17 cellular contexts compared by ENCODE assay signal in genomic region chr5:91150189-91150588, GRCh38.
DNase-seq lines count a peak whose midpoint lies in the region; ATAC-seq, FAIRE-seq and TF ChIP-seq lines count a peak whose summit lies in the region.
"Had no signal": no experiment of that assay in that cellular context is flagged by ENCODE, and none has a peak within 500 bp of the region (broad histone marks: within the 10 kb centered on the region; RNA-seq: fewer than 3 reads in every experiment).

No MANE protein-coding gene starts in this region.

- peaks cover 23% of the 10 kb centered on the region for H3K4me1 ChIP-seq in PC-3 (ENCODE audit: insufficient read depth, low read length)
- H3K4me1 ChIP-seq in endothelial cell of umbilical vein (ENCODE audit: control insufficient read depth, extremely low read depth, insufficient read depth, low read length): peaks cover 14% of the 10 kb centered on the region
- peaks cover 40 to 47% of the 10 kb centered on the region in 2 experiments for H3K4me1 ChIP-seq in neutrophil (ENCODE audit: control insufficient read depth in 1 of 2, insufficient read depth in 1 of 2, low read depth in 1 of 2, low read length in 1 of 2)
- H3K4me1 ChIP-seq in tibial nerve: peaks cover 0 to 40% (median 15%) of the 10 kb centered on the region in 4 donors

- peak; percentile 90 for ATAC-seq in PC-3
- no peak for ATAC-seq in GM21390 (IDR thresholded peaks at IDR 0.05; ENCODE audit: unreplicated experiment)
- ATAC-seq: gastrocnemius medialis had no signal

- CTCF ChIA-PET in PC-3 (lab: Charles Lee): no interaction called here
- CTCF ChIA-PET in endothelial cell of umbilical vein (lab: Charles Lee): interaction anchor here (0.8 to 1.6 kb wide), 5 partner anchors 8 to 235 kb away, joined by 3 to 7 read pairs (median 4); no protein-coding TSS in a partner anchor

- TF ChIP-seq POLR2A in GM12891 (IDR thresholded peaks at IDR 0.05; ENCODE audit: low read depth, low read length): no peak
- TF ChIP-seq POLR2A in endothelial cell of umbilical vein (IDR thresholded peaks at IDR 0.05; ENCODE audit: low read depth, low read length): no peak
- no peak for TF ChIP-seq POLR2A in tibial nerve (IDR thresholded peaks at IDR 0.05)

- H3F3A ChIP-seq in PC-3 (ENCODE audit: low read length, unreplicated experiment): no peaks in the 10 kb centered on the region

- no peak for TF ChIP-seq EP300 in tibial nerve (IDR thresholded peaks at IDR 0.05)

- TF ChIP-seq CTCF in PC-3 (conservative IDR thresholded peaks at IDR 0.05; ENCODE audit: low read depth, low read length) (no peak), endothelial cell of umbilical vein (IDR thresholded peaks at IDR 0.05; ENCODE audit: extremely low read depth in 1 of 2, insufficient read depth in 1 of 2, low read depth in 1 of 2, low read length in 2 of 2) (no peak), neutrophil (IDR thresholded peaks at IDR 0.05) (no peak), tibial nerve (IDR thresholded peaks at IDR 0.05) (no peak)

- dilution Hi-C loops in endothelial cell of umbilical vein (cut with MboI; ENCODE audit: extremely low pct_ligation_motif_present, low sequenced_read_pairs): no loop called here

- H3K9me1 ChIP-seq in endothelial cell of umbilical vein (replicated peaks; ENCODE audit: control insufficient read depth, extremely low read depth, insufficient read depth, low read length): no peaks in the 10 kb centered on the region

- H3K36me3 ChIP-seq in PC-3 (ENCODE audit: low read depth, low read length) (no peaks in the 10 kb centered on the region), endothelial cell of umbilical vein (ENCODE audit: control insufficient read depth in 2 of 2, extremely low read depth in 1 of 2, insufficient read depth in 2 of 2, low read length in 2 of 2) (no peaks in the 10 kb centered on the region), neutrophil (no peaks in the 10 kb centered on the region), tibial nerve (no peaks in the 10 kb centered on the region)
- H3K36me3 ChIP-seq: gastrocnemius medialis had no signal

- peak overlapping the region; percentile 26; the same call in 1 of the 2 replicates for H3K4me2 ChIP-seq in PC-3 (ENCODE audit: low read length)
- no peak overlapping the region for H3K4me2 ChIP-seq in endothelial cell of umbilical vein (ENCODE audit: insufficient read depth, low read length)

- intact Hi-C loops in PC-3 (cut with micrococcal nuclease): no loop called here
- intact Hi-C loops in endothelial cell of umbilical vein (cut with micrococcal nuclease): no loop called here

- H2AFZ ChIP-seq in PC-3 (ENCODE audit: low read length) (no peak overlapping the region), endothelial cell of umbilical vein (ENCODE audit: low read depth, low read length) (no peak overlapping the region)

- no peak overlapping the region for H3K9ac ChIP-seq in PC-3 (ENCODE audit: low read length)
- no peak overlapping the region for H3K9ac ChIP-seq in endothelial cell of umbilical vein (replicated peaks; ENCODE audit: extremely low read depth, insufficient read depth, low read length)

- H3K79me2 ChIP-seq in PC-3 (ENCODE audit: low read length): no peaks in the 10 kb centered on the region
- H3K79me2 ChIP-seq in endothelial cell of umbilical vein (ENCODE audit: control insufficient read depth, insufficient read depth, low read length): no peaks in the 10 kb centered on the region

- no peaks in the 10 kb centered on the region for H3K9me2 ChIP-seq in PC-3 (replicated peaks; ENCODE audit: low read length)

- H3K4me3 ChIP-seq in PC-3 (ENCODE audit: low read length) (no peak overlapping the region), endothelial cell of umbilical vein (replicated peaks in 1 of 3; ENCODE audit: insufficient read depth in 1 of 3, low read depth in 1 of 3, low read length in 3 of 3) (no peak overlapping the region), neutrophil (ENCODE audit: low read depth in 1 of 2, low read length in 1 of 2) (no peak overlapping the region), tibial nerve (no peak overlapping the region)
- H3K4me3 ChIP-seq: gastrocnemius medialis had no signal

- WGBS in tibial nerve, 2 donors: 69 to 71% methylated on average over 2 of the region's 2 CpGs

- DNase-seq in GM12891 (ENCODE audit: insufficient read length, low spot score) (no peak), PC-3 (peak; percentile 81), endothelial cell of umbilical vein (ENCODE audit: low read depth, low spot score) (no peak), NCI-H2227 treated with DMSO at 0.1 percent for 48 hours (lab: John Stamatoyannopoulos, UW) (no peak), tibial nerve (ENCODE audit: low spot score in 2 of 2) (no peak), DMS53 treated with DMSO at 0.1 percent for 48 hours (lab: John Stamatoyannopoulos, UW; ENCODE audit: unreplicated experiment) (no peak)
- DNase-seq: activated CD4-positive, alpha-beta memory T cell treated with anti-CD3 and anti-CD28 coated beads, Interleukin-2, amount 10 ng/mL, durations not matched to agents 7 days and 5 days; activated effector memory CD4-positive, alpha-beta T cell treated with anti-CD3 and anti-CD28 coated beads, Interleukin-2, amount 50 U/mL, for 16 hours; C1 segment of cervical spinal cord; DND-41; effector CD8-positive, alpha-beta T cell; gastrocnemius medialis; immature natural killer cell; posterior cingulate gyrus; Right ventricle myocardium superior had no signal

- H3K9me3 ChIP-seq in PC-3 (ENCODE audit: low read length) (no peaks in the 10 kb centered on the region), endothelial cell of umbilical vein (replicated peaks; ENCODE audit: control insufficient read depth, insufficient read depth, low read length) (no peaks in the 10 kb centered on the region), neutrophil (no peaks in the 10 kb centered on the region), tibial nerve (no peaks in the 10 kb centered on the region)
- H3K9me3 ChIP-seq: gastrocnemius medialis had no signal

- H3K27me3 ChIP-seq in PC-3 (ENCODE audit: low read length) (no peaks in the 10 kb centered on the region), endothelial cell of umbilical vein (ENCODE audit: control insufficient read depth in 2 of 2, insufficient read depth in 2 of 2, low read length in 2 of 2) (no peaks in the 10 kb centered on the region), neutrophil (no peaks in the 10 kb centered on the region), tibial nerve (no peaks in the 10 kb centered on the region)
- H3K27me3 ChIP-seq: gastrocnemius medialis had no signal

- FAIRE-seq in GM12891 (lab: Jason Lieb, UNC) (peak; percentile 98), endothelial cell of umbilical vein (lab: Jason Lieb, UNC) (peak; percentile 99)

- POLR2A ChIA-PET in PC-3 (lab: Charles Lee; ENCODE audit: unreplicated experiment): interaction anchor here (0.7 kb wide), 1 partner anchor 253 kb away, joined by 4 read pairs; no protein-coding TSS in a partner anchor
- POLR2A ChIA-PET in endothelial cell of umbilical vein (lab: Charles Lee): no interaction called here

- peak overlapping the region; percentile 19; the same call in 1 of the 2 replicates for H3K27ac ChIP-seq in PC-3 (ENCODE audit: low read length)
- no peak overlapping the region for H3K27ac ChIP-seq in endothelial cell of umbilical vein (ENCODE audit: insufficient read depth, low read depth, low read length)
- peak overlapping the region; percentile 56 for H3K27ac ChIP-seq in neutrophil
- H3K27ac ChIP-seq in tibial nerve: peak overlapping the region in 1 of 4 donors; percentile 39
- H3K27ac ChIP-seq: gastrocnemius medialis had no signal

- no TSS peak for BruUV-seq in PC-3 (replicated peaks; lab: Mats Ljungman, UMichigan)
- no TSS peak for BruUV-seq in endothelial cell of umbilical vein (replicated peaks; lab: Mats Ljungman, UMichigan)

- H4K20me1 ChIP-seq in PC-3 (ENCODE audit: low read length): no peaks in the 10 kb centered on the region
- H4K20me1 ChIP-seq in endothelial cell of umbilical vein (replicated peaks; ENCODE audit: control insufficient read depth, extremely low read depth, insufficient read depth, low read length): no peaks in the 10 kb centered on the region

TF ChIP-seq in GM12891, 5 proteins besides CTCF, POLR2A, EP300 and RAD21:
- TF ChIP-seq POLR2AphosphoS5 (IDR thresholded peaks at IDR 0.05; ENCODE audit: low read depth, low read length) (no peak), PAX5 (IDR thresholded peaks at IDR 0.05; ENCODE audit: insufficient read depth, low read length, severe bottlenecking) (no peak), SPI1 (IDR thresholded peaks at IDR 0.05; ENCODE audit: low read depth, low read length) (no peak), TAF1 (IDR thresholded peaks at IDR 0.05; ENCODE audit: low read depth, low read length) (no peak), POU2F2 (IDR thresholded peaks at IDR 0.05; ENCODE audit: low read depth, low read length) (no peak)
TF ChIP-seq in GM12891: peak in this region for 0.

TF ChIP-seq in endothelial cell of umbilical vein, 7 proteins besides CTCF, POLR2A, EP300 and RAD21:
- TF ChIP-seq EZH2 (IDR thresholded peaks at IDR 0.05; ENCODE audit: borderline replicate concordance, low read depth, low read length, severe bottlenecking) (no peak), FOS (IDR thresholded peaks at IDR 0.05; ENCODE audit: borderline replicate concordance, insufficient read depth, low read length) (no peak), JUN (IDR thresholded peaks at IDR 0.05; ENCODE audit: borderline replicate concordance, insufficient read depth, insufficient read length, low read depth) (no peak), POLR2AphosphoS5 (IDR thresholded peaks at IDR 0.05; ENCODE audit: insufficient read depth, low read depth, low read length) (no peak), MYC (IDR thresholded peaks at IDR 0.05; ENCODE audit: low read depth, low read length) (no peak), GATA2 (IDR thresholded peaks at IDR 0.05; ENCODE audit: insufficient read depth, insufficient read length, low read depth, low read length) (no peak), MAX (IDR thresholded peaks at IDR 0.05; ENCODE audit: insufficient read depth, insufficient read length) (no peak)
